ENCODE assay signal across 32 cellular contexts in the genomic region with DNA sequence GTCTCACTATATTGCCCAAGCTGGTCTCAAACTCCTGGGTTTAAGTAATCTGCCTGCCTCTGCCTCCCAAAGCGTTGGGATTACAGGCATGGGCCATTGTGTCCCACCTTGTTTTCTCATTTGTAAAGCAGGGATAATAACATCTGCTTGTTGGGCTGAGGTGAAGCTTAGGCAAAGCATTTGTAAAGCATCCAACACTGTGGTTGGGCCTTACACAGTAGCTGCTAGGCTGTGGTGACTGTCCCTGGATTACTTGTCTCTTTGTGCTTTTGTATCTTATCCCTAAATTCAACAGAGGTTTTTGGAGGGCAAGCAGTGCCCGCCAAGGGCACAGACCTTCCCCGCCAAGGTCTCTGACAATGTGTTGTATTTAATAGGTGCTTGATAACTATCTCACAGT. TPM values are rescaled to one million over a fixed set of nuclear protein-coding genes. Genes with fewer than 3 reads are reported as not detected.
"Had no signal": no experiment of that assay in that cellular context is flagged by ENCODE, and none has a peak within 500 bp of the region (broad histone marks: within the 10 kb centered on the region; RNA-seq: fewer than 3 reads in every experiment).

No MANE protein-coding gene starts in this region.

- H3K9me3 ChIP-seq: adrenal gland, colonic mucosa, esophagus squamous epithelium, heart right ventricle, thyroid gland, upper lobe of left lung, vagina had no signal

- H3K27me3 ChIP-seq: adrenal gland, cardiac muscle cell, colonic mucosa, esophagus squamous epithelium, heart right ventricle, thyroid gland, upper lobe of left lung, vagina had no signal

- H3K27ac Mint-ChIP-seq: activated naive CD4-positive, alpha-beta T cell treated with anti-CD3 and anti-CD28 coated beads for 36 hours; activated naive CD8-positive, alpha-beta T cell treated with anti-CD3 and anti-CD28 coated beads for 36 hours; activated T-helper 1 cell treated with anti-CD3 and anti-CD28 coated beads, Interleukin-12 subunit alpha, Interleukin-12 subunit beta, Interleukin-2, Interleukin-4 antibody, amounts not matched to agents 30 ng/mL and 10 ng/mL and 1 ng/mL, durations not matched to agents 14 hours and 24 hours and 36 hours; mesothelial cell of epicardium; natural killer cell; stimulated activated memory B cell treated with anti-CD40 and anti-IgM and Interleukin-4, amounts not matched to agents 10 μg/mL and 1 μg/mL and 100 μg/mL, for 72 hours; stimulated activated naive CD8-positive, alpha-beta T cell treated with anti-CD3 and anti-CD28 coated beads, Interleukin-15, amount 100 ng/mL, for 72 hours had no signal

- H3K4me3 Mint-ChIP-seq: activated naive CD4-positive, alpha-beta T cell treated with anti-CD3 and anti-CD28 coated beads for 36 hours; activated naive CD8-positive, alpha-beta T cell treated with anti-CD3 and anti-CD28 coated beads for 36 hours; activated T-helper 1 cell treated with anti-CD3 and anti-CD28 coated beads, Interleukin-12 subunit alpha, Interleukin-12 subunit beta, Interleukin-2, Interleukin-4 antibody, amounts not matched to agents 30 ng/mL and 10 ng/mL and 1 ng/mL, durations not matched to agents 14 hours and 24 hours and 36 hours; brain; mesothelial cell of epicardium; natural killer cell; stimulated activated memory B cell treated with anti-CD40 and anti-IgM and Interleukin-4, amounts not matched to agents 10 μg/mL and 1 μg/mL and 100 μg/mL, for 72 hours; stimulated activated naive CD8-positive, alpha-beta T cell treated with anti-CD3 and anti-CD28 coated beads, Interleukin-15, amount 100 ng/mL, for 72 hours had no signal

- H3K36me3 ChIP-seq: adrenal gland, cardiac muscle cell, colonic mucosa, esophagus squamous epithelium, heart right ventricle, thyroid gland, upper lobe of left lung, vagina had no signal

- H3K4me3 ChIP-seq: adrenal gland, cardiac muscle cell, colonic mucosa, esophagus squamous epithelium, heart right ventricle, thyroid gland, upper lobe of left lung, vagina had no signal

- H3K4me1 ChIP-seq: thyroid gland had no signal

- H3K36me3 Mint-ChIP-seq: activated naive CD8-positive, alpha-beta T cell treated with anti-CD3 and anti-CD28 coated beads for 36 hours; brain; mesothelial cell of epicardium; natural killer cell; stimulated activated memory B cell treated with anti-CD40 and anti-IgM and Interleukin-4, amounts not matched to agents 10 μg/mL and 1 μg/mL and 100 μg/mL, for 72 hours had no signal

- DNase-seq: activated CD4-positive, alpha-beta T cell treated with anti-CD3 and anti-CD28 coated beads for 4 hours; activated CD4-positive, alpha-beta T cell treated with anti-CD3 and anti-CD28 coated beads, Interleukin-2, amount 50 U/mL, for 48 hours; activated CD4-positive, CD25-positive, alpha-beta regulatory T cell; activated CD8-positive, alpha-beta memory T cell treated with anti-CD3 and anti-CD28 coated beads for 24 hours; activated effector memory CD4-positive, alpha-beta T cell treated with anti-CD3 and anti-CD28 coated beads, Interleukin-2, amount 50 U/mL, for 16 hours; activated naive CD4-positive, alpha-beta T cell treated with anti-CD3 and anti-CD28 coated beads for 36 hours; activated naive CD8-positive, alpha-beta T cell treated with anti-CD3 and anti-CD28 coated beads for 36 hours; adrenal gland; aorta; cerebellar nuclear complex; colonic mucosa; effector CD8-positive, alpha-beta T cell; esophagus squamous epithelium; foreskin melanocyte; heart right ventricle; natural killer cell; right cardiac atrium; stimulated activated CD4-positive, alpha-beta T cell treated with anti-CD3 and anti-CD28 coated beads, Interleukin-12 subunit alpha, Interleukin-12 subunit beta, amount 100 ng/mL, for 4 hours; stimulated activated CD4-positive, alpha-beta T cell treated with anti-CD3 and anti-CD28 coated beads, Interleukin-4, amount 100 ng/mL, for 24 hours; stimulated activated CD8-positive, alpha-beta memory T cell treated with anti-CD3 and anti-CD28 coated beads, Interleukin-4, amount 100 ng/mL, for 48 hours; stimulated activated naive CD8-positive, alpha-beta T cell treated with anti-CD3 and anti-CD28 coated beads, Interleukin-15, amount 100 ng/mL, for 72 hours; substantia nigra; thyroid gland; upper lobe of left lung had no signal

- H3K9me3 Mint-ChIP-seq: activated naive CD4-positive, alpha-beta T cell treated with anti-CD3 and anti-CD28 coated beads for 36 hours; activated naive CD8-positive, alpha-beta T cell treated with anti-CD3 and anti-CD28 coated beads for 36 hours; activated T-helper 1 cell treated with anti-CD3 and anti-CD28 coated beads, Interleukin-12 subunit alpha, Interleukin-12 subunit beta, Interleukin-2, Interleukin-4 antibody, amounts not matched to agents 30 ng/mL and 10 ng/mL and 1 ng/mL, durations not matched to agents 14 hours and 24 hours and 36 hours; brain; mesothelial cell of epicardium; natural killer cell; stimulated activated memory B cell treated with anti-CD40 and anti-IgM and Interleukin-4, amounts not matched to agents 10 μg/mL and 1 μg/mL and 100 μg/mL, for 72 hours; stimulated activated naive CD8-positive, alpha-beta T cell treated with anti-CD3 and anti-CD28 coated beads, Interleukin-15, amount 100 ng/mL, for 72 hours had no signal

- H3K27me3 Mint-ChIP-seq: activated naive CD8-positive, alpha-beta T cell treated with anti-CD3 and anti-CD28 coated beads for 36 hours; brain; stimulated activated memory B cell treated with anti-CD40 and anti-IgM and Interleukin-4, amounts not matched to agents 10 μg/mL and 1 μg/mL and 100 μg/mL, for 72 hours had no signal

- H3K27ac ChIP-seq: adrenal gland, cardiac muscle cell, colonic mucosa, epithelial cell of prostate, esophagus squamous epithelium, heart right ventricle, thyroid gland, upper lobe of left lung, vagina had no signal

- ATAC-seq: heart right ventricle; natural killer cell; right cardiac atrium; stimulated activated memory B cell treated with anti-CD40 and anti-IgM and Interleukin-4, amounts not matched to agents 10 μg/mL and 1 μg/mL and 100 μg/mL, for 72 hours; stimulated activated naive CD8-positive, alpha-beta T cell treated with anti-CD3 and anti-CD28 coated beads, Interleukin-15, amount 100 ng/mL, for 72 hours had no signal

RNA-seq across cellular contexts. Expression of a gene that starts 14.3 kb away (rescaled TPM):
- total RNA-seq: aorta, cardiac muscle cell, mesothelial cell of epicardium, skeletal muscle tissue had no signal
